Comparison of ENCODE assay signal across 11 cellular contexts in the genomic region with DNA sequence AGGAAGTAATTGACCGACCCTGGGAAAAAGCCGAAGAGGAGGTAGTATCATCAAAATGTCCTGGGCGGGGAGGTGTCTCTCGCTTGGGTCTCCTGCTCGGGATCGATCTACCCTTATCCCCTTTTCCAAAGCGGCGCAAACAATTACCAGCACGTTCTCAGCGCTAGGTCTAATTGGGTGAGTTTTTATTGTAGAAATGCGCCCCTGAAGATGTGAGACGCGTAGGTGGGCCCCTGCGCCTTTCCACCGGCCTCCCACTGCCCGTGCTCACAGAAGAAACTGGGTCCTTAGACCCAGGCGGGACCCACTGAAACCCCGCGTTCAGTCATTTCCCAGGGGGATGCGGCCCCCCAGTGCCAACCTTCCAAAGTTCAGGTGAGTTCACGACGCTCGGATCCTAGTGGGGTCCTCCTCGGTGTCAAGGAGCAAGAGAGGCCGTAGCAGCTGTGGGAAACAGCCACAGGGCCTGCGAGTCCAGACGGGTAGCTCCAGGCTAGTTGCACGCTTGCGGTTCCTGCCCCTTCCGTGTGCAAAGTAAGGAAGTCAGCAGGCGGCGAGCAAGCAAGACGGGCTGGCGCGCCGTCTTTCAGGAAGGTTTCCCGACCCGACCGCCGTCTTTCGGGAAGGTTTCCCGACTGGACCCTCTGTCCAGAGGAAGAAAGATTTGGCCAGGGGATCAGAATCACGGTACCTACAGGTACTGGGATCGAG. TPM values are rescaled to one million over a fixed set of nuclear protein-coding genes. Genes with fewer than 3 reads are reported as not detected.
DNase-seq lines count a peak whose midpoint lies in the region; ATAC-seq and TF ChIP-seq lines count a peak whose summit lies in the region.
"Had no signal": no experiment of that assay in that cellular context is flagged by ENCODE, and none has a peak within 500 bp of the region (broad histone marks: within the 10 kb centered on the region; RNA-seq: fewer than 3 reads in every experiment).

No MANE protein-coding gene starts in this region.

- H3K27ac ChIP-seq in A673 (ENCODE audit: low read depth, low read length, poor library complexity, severe bottlenecking) (no peak overlapping the region), mesodermal cell (ENCODE audit: low read depth, low read length, severe bottlenecking) (no peak overlapping the region)

- peaks cover 17% of the 10 kb centered on the region for H3K27me3 Mint-ChIP-seq in endothelial cell (ENCODE audit: unreplicated experiment)

- no peaks in the 10 kb centered on the region for H3K9me3 ChIP-seq in A673 (ENCODE audit: low read depth, low read length, poor library complexity, severe bottlenecking)
- H3K9me3 ChIP-seq in HAP-1, result no peaks in the 10 kb centered on the region
- H3K9me3 ChIP-seq in mesodermal cell (ENCODE audit: control insufficient read depth, low read length), result no peaks in the 10 kb centered on the region

- intact Hi-C loops in A673 (cut with micrococcal nuclease; ENCODE audit: unreplicated experiment), result no loop called here

- no peak for TF ChIP-seq CTCF in A673 (conservative IDR thresholded peaks at IDR 0.05; ENCODE audit: low read depth, low read length)
- no peak for TF ChIP-seq CTCF in endothelial cell (IDR thresholded peaks at IDR 0.05; ENCODE audit: unreplicated experiment)

- POLR2A ChIA-PET in A673 (lab: Charles Lee; ENCODE audit: low non-redundant PET), result no interaction called here

- CTCF ChIA-PET in A673 (lab: Charles Lee), result no interaction called here

- H3K27me3 ChIP-seq in A673 (replicated peaks; ENCODE audit: insufficient read depth, low read depth, low read length, poor library complexity) (peaks cover 63% of the 10 kb centered on the region), HAP-1 (ENCODE audit: low read depth) (peaks cover 24% of the 10 kb centered on the region)

- no peak overlapping the region for H3K27ac Mint-ChIP-seq in endothelial cell (ENCODE audit: unreplicated experiment)
- H3K27ac Mint-ChIP-seq: activated T-helper 17 cell treated with anti-CD3 and anti-CD28 coated beads, Interleukin-2, amount 50 U/mL, for 72 hours had no signal

- H3K4me1 ChIP-seq in A673 (ENCODE audit: insufficient read depth, low read length, poor library complexity, severe bottlenecking), result no peaks in the 10 kb centered on the region
- H3K4me1 ChIP-seq in HAP-1, result no peaks in the 10 kb centered on the region
- H3K4me1 ChIP-seq in mesodermal cell (ENCODE audit: control insufficient read depth, insufficient read depth, low read length, poor library complexity, severe bottlenecking), result no peaks in the 10 kb centered on the region

- no peaks in the 10 kb centered on the region for H3K9me3 Mint-ChIP-seq in endothelial cell (ENCODE audit: unreplicated experiment)
- H3K9me3 Mint-ChIP-seq: activated T-helper 17 cell treated with anti-CD3 and anti-CD28 coated beads, Interleukin-2, amount 50 U/mL, for 72 hours had no signal

- H3K4me3 Mint-ChIP-seq in endothelial cell (ENCODE audit: unreplicated experiment), result peak overlapping the region; percentile 59
- H3K4me3 Mint-ChIP-seq: activated T-helper 17 cell treated with anti-CD3 and anti-CD28 coated beads, Interleukin-2, amount 50 U/mL, for 72 hours had no signal

- H3K4me3 ChIP-seq in A673 (ENCODE audit: low read depth, low read length, poor library complexity, severe bottlenecking) (peak overlapping the region; percentile 34), HAP-1 (peak overlapping the region; percentile 40), mesodermal cell (ENCODE audit: extremely low read depth, insufficient read depth, low read length, poor library complexity, severe bottlenecking) (peak overlapping the region; percentile 44)

- H3K4me1 Mint-ChIP-seq in endothelial cell (ENCODE audit: unreplicated experiment), result peaks cover 10% of the 10 kb centered on the region
- H3K4me1 Mint-ChIP-seq: activated T-helper 17 cell treated with anti-CD3 and anti-CD28 coated beads, Interleukin-2, amount 50 U/mL, for 72 hours had no signal

- H3K36me3 Mint-ChIP-seq in endothelial cell (ENCODE audit: low read depth, unreplicated experiment), result peaks cover 30% of the 10 kb centered on the region

- no peak for ATAC-seq in GM21786 (IDR thresholded peaks at IDR 0.05; ENCODE audit: unreplicated experiment)
- no peak for ATAC-seq in HG02588 (IDR thresholded peaks at IDR 0.05; ENCODE audit: unreplicated experiment)
- ATAC-seq: activated T-helper 17 cell treated with anti-CD3 and anti-CD28 coated beads, Interleukin-2, amount 50 U/mL, for 72 hours had no signal

- in situ Hi-C loops in HAP-1 (cut with MboI; ENCODE audit: low sequenced_read_pairs), result no loop called here

- 35 to 36% methylated on average over 34 to 39 of the region's 44 CpGs for WGBS in mesodermal cell (ENCODE audit: insufficient coverage in 2 of 2), 2 experiments

- peak; percentile 31 for DNase-seq in A673 (ENCODE audit: low spot score)
- peak in 1 of 2 experiments; percentile 25 for DNase-seq in HAP-1 (ENCODE audit: low spot score in 2 of 2)
- peak; percentile 55 for DNase-seq in endothelial cell (ENCODE audit: low spot score)
- DNase-seq in effector CD4-positive, alpha-beta T cell, result no peak
- DNase-seq in activated CD4-positive, alpha-beta T cell treated with anti-CD3 and anti-CD28 coated beads for 4 hours, result no peak

- BruUV-seq in A673 (replicated peaks; lab: Mats Ljungman, UMichigan), result no TSS peak

- H3K36me3 ChIP-seq in A673 (ENCODE audit: insufficient read depth, low read length, poor library complexity, severe bottlenecking) (no peaks in the 10 kb centered on the region), HAP-1 (replicated peaks) (no peaks in the 10 kb centered on the region; the same call in 1 of the 2 replicates), mesodermal cell (ENCODE audit: control insufficient read depth, insufficient read depth, low read length) (peaks cover 22% of the 10 kb centered on the region)

RNA-seq across cellular contexts. Expression of a gene that starts 1.5 kb away (rescaled TPM):
- total RNA-seq in A673 (2021) (not detected in 2 replicates), endothelial cell (ENCODE audit: unreplicated experiment) (not detected)
- polyA plus RNA-seq in mesodermal cell (2013, experiment 1 of 2), result 0.74 TPM
- polyA plus RNA-seq in mesodermal cell (2013, experiment 2 of 2), result 0.20 TPM
- total RNA-seq: activated T-helper 17 cell treated with anti-CD3 and anti-CD28 coated beads, Interleukin-2, amount 50 U/mL, for 72 hours; HT1080; SK-MEL-5 had no signal

RNA-seq across cellular contexts. Expression of a gene that starts 58.8 kb away (rescaled TPM):
- total RNA-seq in A673 (2021), result 72.0 and 73.0 TPM in 2 replicates
- total RNA-seq in endothelial cell (ENCODE audit: unreplicated experiment), result 68.5 TPM
- 42.6 TPM for polyA plus RNA-seq in mesodermal cell (2013, experiment 1 of 2)
- polyA plus RNA-seq in mesodermal cell (2013, experiment 2 of 2), result 39.9 TPM

Comparison
In these comparisons a context has a peak if more than half of its experiments do, and no peak if none do; other contexts are left out.
1. DNase-seq: peak in A673 (single experiment) and endothelial cell (single experiment); none in effector CD4-positive, alpha-beta T cell (single experiment) and activated CD4-positive, alpha-beta T cell treated with anti-CD3 and anti-CD28 coated beads for 4 hours (0 of 2).
2. Peak in every context shown above with its lines, with median percentiles within 50 percentile points of each other: H3K4me3 ChIP-seq.